ENCODE assay signal across 9 cellular contexts in genomic region chr4:89657931-89658700, GRCh38.
A peak's percentile ranks its signal among the peaks of the same experiment; 100 is the strongest.
DNase-seq lines count a peak whose midpoint lies in the region; ATAC-seq and TF ChIP-seq lines count a peak whose summit lies in the region.
"Had no signal": no experiment of that assay in that cellular context is flagged by ENCODE, and none has a peak within 500 bp of the region (broad histone marks: within the 10 kb centered on the region; RNA-seq: fewer than 3 reads in every experiment).

No MANE protein-coding gene starts in this region.

- H3K4me3 ChIP-seq in heart left ventricle: no peak overlapping the region
- no peak overlapping the region for H3K4me3 ChIP-seq in fibroblast of lung (replicated peaks in 1 of 4; ENCODE audit: control extremely low read depth in 1 of 4, insufficient read depth in 1 of 4, low read depth in 3 of 4, low read length in 4 of 4)
- H3K4me3 ChIP-seq in thyroid gland (replicated peaks in 1 of 3): no peak overlapping the region

- no peak for TF ChIP-seq POLR2A in heart left ventricle (IDR thresholded peaks at IDR 0.05)
- no peak for TF ChIP-seq POLR2A in thyroid gland (IDR thresholded peaks at IDR 0.05)

- DNase-seq in heart left ventricle (no peak), Right ventricle myocardium superior (no peak), NCI-H2227 treated with DMSO at 0.1 percent for 48 hours (lab: John Stamatoyannopoulos, UW) (peak; percentile 3), fibroblast of lung (ENCODE audit: low read depth in 2 of 2) (peak; percentile 25 to 74), thyroid gland (no peak)
- DNase-seq in activated CD4-positive, alpha-beta T cell treated with anti-CD3 and anti-CD28 coated beads, Interleukin-2, amount 10 ng/mL, durations not matched to agents 7 days and 5 days: no peak

- H3K27ac ChIP-seq in heart left ventricle (no peak overlapping the region), fibroblast of lung (ENCODE audit: insufficient read depth, low read length) (no peak overlapping the region), thyroid gland (no peak overlapping the region)

- no peak overlapping the region for H3K4me2 ChIP-seq in fibroblast of lung (ENCODE audit: extremely low read depth, insufficient read depth, low read length)

- POLR2A ChIA-PET in activated CD4-positive, alpha-beta T cell treated with anti-CD3 and anti-CD28 coated beads, Interleukin-2, amount 10 ng/mL, durations not matched to agents 7 days and 5 days (lab: Charles Lee): no interaction called here

- intact Hi-C loops in heart left ventricle (cut with DNase I): loop anchor here in 6 of 10 donors (2.0 to 10.0 kb wide), 6 partner anchors 107 to 244 kb away; no protein-coding TSS in a partner anchor
- intact Hi-C loops in Right ventricle myocardium superior (cut with DNase I): no loop called here
- intact Hi-C loops in thyroid gland (cut with DNase I): no loop called here

- peak in 10 of 12 donors; percentile 19 to 58 (median 39) for TF ChIP-seq CTCF in heart left ventricle (IDR thresholded peaks at IDR 0.05)
- TF ChIP-seq CTCF in fibroblast of lung (conservative IDR thresholded peaks at IDR 0.05 in 1 of 2, IDR thresholded peaks at IDR 0.05 in 1 of 2; ENCODE audit: low read depth in 1 of 2, low read length in 2 of 2): peak; percentile 38 to 56
- peak in 4 of 6 experiments; percentile 31 to 51 (median 46) for TF ChIP-seq CTCF in thyroid gland (IDR thresholded peaks at IDR 0.05)

- H3K36me3 Mint-ChIP-seq in activated CD4-positive, alpha-beta T cell treated with anti-CD3 and anti-CD28 coated beads, Interleukin-2, amount 10 ng/mL, durations not matched to agents 7 days and 5 days (ENCODE audit: low read depth): no peaks in the 10 kb centered on the region

- H3K9ac ChIP-seq in fibroblast of lung (ENCODE audit: insufficient read depth, low read length): no peak overlapping the region

- H3K9me3 ChIP-seq in heart left ventricle (no peaks in the 10 kb centered on the region), fibroblast of lung (ENCODE audit: control insufficient read depth, insufficient read depth, low read depth, low read length) (no peaks in the 10 kb centered on the region), thyroid gland (no peaks in the 10 kb centered on the region)

- H3K4me3 Mint-ChIP-seq in activated CD4-positive, alpha-beta T cell treated with anti-CD3 and anti-CD28 coated beads, Interleukin-2, amount 10 ng/mL, durations not matched to agents 7 days and 5 days: no peak overlapping the region
- H3K4me3 Mint-ChIP-seq: central memory CD8-positive, alpha-beta T cell had no signal

- 45 to 50% (median 48%) methylated on average over 3 of the region's 3 CpGs for WGBS in heart left ventricle, 4 donors
- WGBS in thyroid gland, 2 donors: 44 to 48% methylated on average over 3 of the region's 3 CpGs

- H3K9me3 Mint-ChIP-seq in activated CD4-positive, alpha-beta T cell treated with anti-CD3 and anti-CD28 coated beads, Interleukin-2, amount 10 ng/mL, durations not matched to agents 7 days and 5 days: no peaks in the 10 kb centered on the region
- H3K9me3 Mint-ChIP-seq: central memory CD8-positive, alpha-beta T cell had no signal

- CTCF ChIA-PET in activated CD4-positive, alpha-beta T cell treated with anti-CD3 and anti-CD28 coated beads, Interleukin-2, amount 10 ng/mL, durations not matched to agents 7 days and 5 days (lab: Charles Lee): interaction anchor here (1.1 to 1.5 kb wide), 2 partner anchors 13 to 27 kb away, joined by 3 read pairs; no protein-coding TSS in a partner anchor

- H3K4me1 ChIP-seq in heart left ventricle (peaks cover 0 to 5% (median 0%) of the 10 kb centered on the region in 12 donors), fibroblast of lung (ENCODE audit: control insufficient read depth, extremely low read depth, insufficient read depth, low read length) (no peaks in the 10 kb centered on the region), thyroid gland (peaks cover 17 to 25% of the 10 kb centered on the region in 2 donors)

- H3K4me1 Mint-ChIP-seq in activated CD4-positive, alpha-beta T cell treated with anti-CD3 and anti-CD28 coated beads, Interleukin-2, amount 10 ng/mL, durations not matched to agents 7 days and 5 days: no peaks in the 10 kb centered on the region
- H3K4me1 Mint-ChIP-seq: central memory CD8-positive, alpha-beta T cell had no signal

- H3K27me3 Mint-ChIP-seq in activated CD4-positive, alpha-beta T cell treated with anti-CD3 and anti-CD28 coated beads, Interleukin-2, amount 10 ng/mL, durations not matched to agents 7 days and 5 days: peaks cover 28% of the 10 kb centered on the region

- H4K20me1 ChIP-seq in fibroblast of lung (ENCODE audit: control insufficient read depth, extremely low read depth, insufficient read depth, low read length): no peaks in the 10 kb centered on the region

- ATAC-seq in heart left ventricle: no peak
- no peak for ATAC-seq in Right ventricle myocardium superior (ENCODE audit: poor library complexity)
- ATAC-seq in HG02610 (IDR thresholded peaks at IDR 0.05; ENCODE audit: unreplicated experiment): peak; percentile 74
- no peak for ATAC-seq in GM19023 (IDR thresholded peaks at IDR 0.05; ENCODE audit: unreplicated experiment)

- no peak overlapping the region for H3K27ac Mint-ChIP-seq in activated CD4-positive, alpha-beta T cell treated with anti-CD3 and anti-CD28 coated beads, Interleukin-2, amount 10 ng/mL, durations not matched to agents 7 days and 5 days

- no peaks in the 10 kb centered on the region for H3K27me3 ChIP-seq in heart left ventricle
- no peaks in the 10 kb centered on the region for H3K27me3 ChIP-seq in fibroblast of lung (ENCODE audit: control insufficient read depth, insufficient read depth, low read length)
- H3K27me3 ChIP-seq in thyroid gland: no peaks in the 10 kb centered on the region

- H3K36me3 ChIP-seq in heart left ventricle: no peaks in the 10 kb centered on the region
- H3K36me3 ChIP-seq in fibroblast of lung (ENCODE audit: control insufficient read depth, insufficient read depth, low read length): no peaks in the 10 kb centered on the region
- no peaks in the 10 kb centered on the region for H3K36me3 ChIP-seq in thyroid gland

- H2AFZ ChIP-seq in fibroblast of lung (ENCODE audit: low read length): no peak overlapping the region

- H3K79me2 ChIP-seq in fibroblast of lung (ENCODE audit: control insufficient read depth, insufficient read depth, low read length): no peaks in the 10 kb centered on the region

Comparison
In these comparisons a context has a peak if more than half of its experiments do, and no peak if none do; other contexts are left out.
1. intact Hi-C loops: an anchor here in heart left ventricle (2.0 to 10.0 kb wide); none called in Right ventricle myocardium superior and thyroid gland.
2. DNase-seq: peak in NCI-H2227 treated with DMSO at 0.1 percent for 48 hours (single experiment) and fibroblast of lung (2 of 2); none in heart left ventricle (0 of 5), Right ventricle myocardium superior (single experiment), thyroid gland (0 of 2) and activated CD4-positive, alpha-beta T cell treated with anti-CD3 and anti-CD28 coated beads, Interleukin-2, amount 10 ng/mL, durations not matched to agents 7 days and 5 days (single experiment).
3. Peak in every context shown above with its lines, with median percentiles within 50 percentile points of each other: CTCF ChIP-seq.